22 cellular contexts compared by ENCODE assay signal in the genomic region with DNA sequence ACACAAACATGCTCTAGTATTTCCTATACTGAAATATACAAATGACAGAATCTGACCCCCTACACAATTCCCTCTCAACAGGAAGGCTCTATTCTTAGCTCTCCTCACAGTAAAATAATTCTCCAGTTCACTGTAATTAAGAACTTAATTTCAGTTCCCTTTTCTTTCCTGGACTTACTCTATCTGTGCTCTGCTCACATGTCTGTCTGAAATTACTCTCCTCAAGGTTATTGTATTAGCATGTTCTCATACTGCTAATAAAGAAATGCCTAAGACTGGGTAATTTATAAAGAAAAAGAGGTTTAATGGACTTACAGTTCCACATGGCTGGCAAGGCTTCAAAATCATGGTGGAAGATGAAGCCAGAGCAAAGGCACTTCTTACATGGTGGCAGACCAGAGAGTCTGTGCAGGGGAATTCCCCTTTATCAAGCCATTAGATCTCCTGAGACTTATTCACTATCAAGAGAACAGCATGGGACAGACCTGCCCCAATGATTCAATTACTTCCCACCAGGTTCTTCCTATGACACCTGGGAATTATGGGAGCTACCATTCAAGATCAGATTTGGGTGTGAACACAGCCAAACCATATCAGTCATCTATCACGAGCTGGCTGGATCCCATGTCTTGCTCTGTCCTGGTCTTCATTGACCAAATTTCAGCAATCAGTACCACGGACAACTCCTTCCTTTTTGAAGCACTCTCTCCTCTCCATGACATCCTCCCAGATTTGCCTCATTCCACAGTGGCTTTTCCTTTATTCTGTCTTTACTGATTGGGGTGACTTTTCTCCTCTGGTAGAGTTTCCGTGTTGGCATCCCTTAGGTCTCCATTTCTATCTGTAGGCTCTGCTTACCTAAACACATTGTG.
DNase-seq lines count a peak whose midpoint lies in the region; ATAC-seq, FAIRE-seq and TF ChIP-seq lines count a peak whose summit lies in the region.
"Had no signal": no experiment of that assay in that cellular context is flagged by ENCODE, and none has a peak within 500 bp of the region (broad histone marks: within the 10 kb centered on the region; RNA-seq: fewer than 3 reads in every experiment).

No MANE protein-coding gene starts in this region.

- H3K27ac ChIP-seq in DOHH2 (ENCODE audit: low read depth, low read length) (peak overlapping the region; percentile 71), GM23338 (ENCODE audit: low read depth) (no peak overlapping the region), PC-9 (no peak overlapping the region), kidney (ENCODE audit: low read depth in 2 of 2, low read length in 2 of 2) (no peak overlapping the region)
- H3K27ac ChIP-seq: KMS-11, upper lobe of left lung had no signal

- H3K36me3 ChIP-seq in DOHH2 (ENCODE audit: control insufficient read depth, low read length) (no peaks in the 10 kb centered on the region), GM23338 (ENCODE audit: insufficient read depth) (peaks cover 5% of the 10 kb centered on the region; the same call in 1 of the 2 replicates), PC-9 (ENCODE audit: low read depth) (no peaks in the 10 kb centered on the region), kidney (ENCODE audit: control insufficient read depth in 1 of 2, insufficient read depth in 2 of 2, low read length in 2 of 2) (no peaks in the 10 kb centered on the region)
- H3K36me3 ChIP-seq: upper lobe of left lung had no signal

- no TSS peak for BruUV-seq in PC-9 (replicated peaks; lab: Mats Ljungman, UMichigan)

- H2AFZ ChIP-seq in GM23338 (no peak overlapping the region), PC-9 (no peak overlapping the region)

- peaks cover 27% of the 10 kb centered on the region for H3K9me3 Mint-ChIP-seq in GM23338

- peaks cover 19% of the 10 kb centered on the region for H3F3A ChIP-seq in DOHH2 (ENCODE audit: control insufficient read depth, insufficient read depth)
- H3F3A ChIP-seq in GM23338 (replicated peaks; ENCODE audit: low read depth), result no peaks in the 10 kb centered on the region
- H3F3A ChIP-seq in PC-9 (ENCODE audit: insufficient read depth, low read depth), result no peaks in the 10 kb centered on the region

- POLR2A ChIA-PET in PC-9 (lab: Charles Lee; ENCODE audit: unreplicated experiment), result no interaction called here

- H3K9me3 ChIP-seq in DOHH2 (ENCODE audit: control insufficient read depth, insufficient read depth, low read length) (peaks cover 30% of the 10 kb centered on the region), PC-9 (ENCODE audit: insufficient read depth, low read depth) (no peaks in the 10 kb centered on the region), kidney (ENCODE audit: control insufficient read depth in 1 of 2, low read length in 2 of 2) (no peaks in the 10 kb centered on the region)
- H3K9me3 ChIP-seq: SK-N-SH, upper lobe of left lung had no signal

- H3K9me2 ChIP-seq in DOHH2 (replicated peaks; ENCODE audit: control insufficient read depth, low read length), result no peaks in the 10 kb centered on the region
- H3K9me2 ChIP-seq in GM23338 (ENCODE audit: insufficient read depth), result peaks cover 20% of the 10 kb centered on the region
- no peaks in the 10 kb centered on the region for H3K9me2 ChIP-seq in PC-9 (ENCODE audit: insufficient read depth)
- H3K9me2 ChIP-seq: SK-N-SH had no signal

- no peak overlapping the region for H3K9ac ChIP-seq in kidney (ENCODE audit: low read length in 2 of 2)
- H3K9ac ChIP-seq: KMS-11, SK-N-SH had no signal

- H3K4me3 ChIP-seq in DOHH2 (ENCODE audit: low read length), result peak overlapping the region; percentile 39
- H3K4me3 ChIP-seq in GM23338, result no peak overlapping the region
- H3K4me3 ChIP-seq in NB4 (ENCODE audit: low read depth, low read length), result no peak overlapping the region
- H3K4me3 ChIP-seq in PC-9, result no peak overlapping the region
- no peak overlapping the region for H3K4me3 ChIP-seq in kidney (ENCODE audit: low read length in 2 of 2)
- H3K4me3 ChIP-seq: upper lobe of left lung had no signal

- H3K79me2 ChIP-seq in DOHH2 (ENCODE audit: control insufficient read depth, low read length) (no peaks in the 10 kb centered on the region), GM23338 (replicated peaks; ENCODE audit: insufficient read depth) (no peaks in the 10 kb centered on the region), PC-9 (ENCODE audit: low read depth) (no peaks in the 10 kb centered on the region)

- no peaks in the 10 kb centered on the region; the same call in 1 of the 2 replicates for H3K27me3 ChIP-seq in DOHH2 (ENCODE audit: control insufficient read depth, low read length)
- no peaks in the 10 kb centered on the region for H3K27me3 ChIP-seq in GM23338 (ENCODE audit: insufficient read depth)
- H3K27me3 ChIP-seq in PC-9 (ENCODE audit: insufficient read depth, low read depth), result peaks cover 26% of the 10 kb centered on the region
- H3K27me3 ChIP-seq: upper lobe of left lung had no signal

- H3K36me3 Mint-ChIP-seq in GM23338 (ENCODE audit: low read depth), result peaks cover 12% of the 10 kb centered on the region
- H3K36me3 Mint-ChIP-seq: activated naive CD8-positive, alpha-beta T cell treated with anti-CD3 and anti-CD28 coated beads, Interleukin-2, amount 10 ng/mL, durations not matched to agents 7 days and 5 days had no signal

- CTCF ChIA-PET in PC-9 (lab: Charles Lee), result no interaction called here

- intact Hi-C loops in PC-9 (cut with micrococcal nuclease; ENCODE audit: unreplicated experiment) (no loop called here), kidney (cut with DNase I) (no loop called here)

- no peak; the same call in 2 of the 3 replicates for ATAC-seq in GM23338
- no peak for ATAC-seq in HG03045 (IDR thresholded peaks at IDR 0.05; ENCODE audit: unreplicated experiment)
- no peak for ATAC-seq in HG02870 (IDR thresholded peaks at IDR 0.05; ENCODE audit: unreplicated experiment)

- H3K27ac Mint-ChIP-seq in GM23338, result no peak overlapping the region
- H3K27ac Mint-ChIP-seq: activated CD4-positive, alpha-beta T cell treated with anti-CD3 and anti-CD28 coated beads, Interleukin-2, amount 10 ng/mL, durations not matched to agents 7 days and 5 days; activated naive CD8-positive, alpha-beta T cell treated with anti-CD3 and anti-CD28 coated beads, Interleukin-2, amount 10 ng/mL, durations not matched to agents 7 days and 5 days; activated T-cell treated with anti-CD3 and anti-CD28 coated beads, Interleukin-2, amount 50 U/mL, for 24 hours had no signal

- no peak for FAIRE-seq in kidney (lab: Jason Lieb, UNC)
- FAIRE-seq: GM18507 had no signal

- no peak overlapping the region for H3K4me3 Mint-ChIP-seq in GM23338
- H3K4me3 Mint-ChIP-seq: activated CD4-positive, alpha-beta T cell treated with anti-CD3 and anti-CD28 coated beads, Interleukin-2, amount 10 ng/mL, durations not matched to agents 7 days and 5 days; activated naive CD8-positive, alpha-beta T cell treated with anti-CD3 and anti-CD28 coated beads, Interleukin-2, amount 10 ng/mL, durations not matched to agents 7 days and 5 days; activated T-cell treated with anti-CD3 and anti-CD28 coated beads, Interleukin-2, amount 50 U/mL, for 24 hours had no signal

- no peak for TF ChIP-seq CTCF in DOHH2 (IDR thresholded peaks at IDR 0.05; ENCODE audit: low read depth, low read length, poor library complexity, severe bottlenecking)
- TF ChIP-seq CTCF in GM23338 (conservative IDR thresholded peaks at IDR 0.05; ENCODE audit: low read depth in 2 of 2), result no peak
- TF ChIP-seq CTCF in NB4 (IDR thresholded peaks at IDR 0.05; ENCODE audit: low read depth, low read length), result no peak
- no peak for TF ChIP-seq CTCF in PC-9 (conservative IDR thresholded peaks at IDR 0.05)
- no peak for TF ChIP-seq CTCF in kidney (IDR thresholded peaks at IDR 0.05; ENCODE audit: borderline replicate concordance, extremely low read depth, insufficient read depth)

- H4K20me1 ChIP-seq in DOHH2 (ENCODE audit: control insufficient read depth, insufficient read depth, low read depth, low read length) (0 out of 2 replicates have a peak, but pooled peaks cover 3% of the 10 kb centered on the region), GM23338 (replicated peaks; ENCODE audit: insufficient read depth) (no peaks in the 10 kb centered on the region), PC-9 (ENCODE audit: insufficient read depth) (no peaks in the 10 kb centered on the region)

- DNase-seq in GM23338 (ENCODE audit: low spot score) (peak; percentile 51), NB4 (ENCODE audit: low read depth) (peak; percentile 27), left kidney (ENCODE audit: low read depth, low spot score) (peak; percentile 80), PC-9 (no peak), kidney (no peak)
- DNase-seq: activated CD4-positive, alpha-beta T cell treated with anti-CD3 and anti-CD28 coated beads, Interleukin-2, amount 10 ng/mL, durations not matched to agents 7 days and 5 days; activated naive CD8-positive, alpha-beta T cell treated with anti-CD3 and anti-CD28 coated beads, Interleukin-2, amount 10 ng/mL, durations not matched to agents 7 days and 5 days; activated T-cell treated with anti-CD3 and anti-CD28 coated beads, Interleukin-2, amount 50 U/mL, for 24 hours; effector CD4-positive, alpha-beta T cell; GF-D8; H7; NCI-H1694; NCI-H446 treated with DMSO at 0.1 percent for 48 hours; OCI-M1; SK-N-SH; stimulated activated naive CD4-positive, alpha-beta T cell; upper lobe of left lung had no signal

- no peak for TF ChIP-seq POLR2A in NB4 (IDR thresholded peaks at IDR 0.05; ENCODE audit: extremely low read depth, insufficient read length)

- H3K27me3 Mint-ChIP-seq in GM23338 (ENCODE audit: insufficient read depth, low read depth, poor library complexity), result no peaks in the 10 kb centered on the region

- H3K4me1 Mint-ChIP-seq in GM23338, result no peaks in the 10 kb centered on the region
- H3K4me1 Mint-ChIP-seq: activated CD4-positive, alpha-beta T cell treated with anti-CD3 and anti-CD28 coated beads, Interleukin-2, amount 10 ng/mL, durations not matched to agents 7 days and 5 days; activated naive CD8-positive, alpha-beta T cell treated with anti-CD3 and anti-CD28 coated beads, Interleukin-2, amount 10 ng/mL, durations not matched to agents 7 days and 5 days had no signal

- peaks cover 29% of the 10 kb centered on the region for H3K4me1 ChIP-seq in DOHH2 (ENCODE audit: control insufficient read depth, low read length)
- H3K4me1 ChIP-seq in GM23338 (ENCODE audit: insufficient read depth), result no peaks in the 10 kb centered on the region
- H3K4me1 ChIP-seq in PC-9 (replicated peaks; ENCODE audit: insufficient read depth), result no peaks in the 10 kb centered on the region
- no peaks in the 10 kb centered on the region for H3K4me1 ChIP-seq in kidney (ENCODE audit: control insufficient read depth in 1 of 2, insufficient read depth in 1 of 2, low read depth in 1 of 2, low read length in 2 of 2)
- H3K4me1 ChIP-seq: upper lobe of left lung had no signal

- H3K4me2 ChIP-seq in DOHH2 (ENCODE audit: low read length) (peak overlapping the region; percentile 56), GM23338 (no peak overlapping the region), PC-9 (no peak overlapping the region)
- H3K4me2 ChIP-seq: KMS-11, SK-N-SH had no signal

Comparison
In these comparisons a context has a peak if more than half of its experiments do, and no peak if none do; other contexts are left out.
1. DNase-seq: peak in GM23338 (single experiment), NB4 (single experiment) and left kidney (single experiment); none in PC-9 (0 of 2) and kidney (single experiment).